ENCODE assay signal across 16 cellular contexts in the genomic region with DNA sequence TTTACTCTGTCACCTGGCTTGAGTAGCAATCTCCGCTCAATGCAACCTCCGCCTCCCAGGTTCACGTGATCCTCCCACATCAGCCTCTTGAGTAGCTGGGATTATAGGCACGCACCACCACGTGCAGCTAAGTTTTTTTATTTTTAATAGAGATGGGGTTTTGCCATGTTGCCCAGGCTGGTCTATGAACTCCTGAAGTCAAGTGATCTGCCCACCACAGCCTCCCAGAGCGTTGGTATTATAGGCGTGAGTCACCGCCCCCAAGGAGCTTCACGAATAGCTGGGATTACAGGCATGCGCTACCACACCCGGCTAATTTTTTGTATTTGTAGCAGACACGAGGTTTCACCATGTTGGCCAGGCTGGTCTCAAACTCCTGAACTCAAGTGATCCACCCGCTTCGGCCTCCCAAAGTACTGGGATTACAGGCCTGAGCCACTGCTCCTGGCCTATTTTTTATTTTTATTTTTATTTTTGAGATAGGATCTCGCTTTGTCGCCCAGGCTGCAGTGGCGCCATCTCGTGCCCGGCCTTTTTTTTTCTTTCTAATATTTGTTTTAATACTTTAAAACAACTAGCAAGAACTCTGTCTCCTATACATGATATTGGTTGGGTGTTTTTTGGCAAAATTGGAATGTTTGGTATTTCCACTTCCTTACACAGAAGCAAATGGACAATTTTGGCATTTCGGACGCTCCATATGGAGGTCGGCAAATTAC. TPM values are rescaled to one million over a fixed set of nuclear protein-coding genes. Genes with fewer than 3 reads are reported as not detected.
DNase-seq lines count a peak whose midpoint lies in the region; ATAC-seq and TF ChIP-seq lines count a peak whose summit lies in the region.
"Had no signal": no experiment of that assay in that cellular context is flagged by ENCODE, and none has a peak within 500 bp of the region (broad histone marks: within the 10 kb centered on the region; RNA-seq: fewer than 3 reads in every experiment).

No MANE protein-coding gene starts in this region.

- H3K4me3 ChIP-seq in Panc1 (ENCODE audit: low read depth in 2 of 2, low read length in 2 of 2), result peak overlapping the region in 1 of 2 experiments; percentile 18; a peak in 1 of 4 replicates
- H3K4me3 ChIP-seq in naive thymus-derived CD4-positive, alpha-beta T cell (ENCODE audit: low read length), result no peak overlapping the region
- H3K4me3 ChIP-seq: body of pancreas had no signal

- TF ChIP-seq POLR2A in erythroblast (IDR thresholded peaks at IDR 0.05; ENCODE audit: low read length), result no peak

- H3K27me3 Mint-ChIP-seq in stimulated activated naive CD8-positive, alpha-beta T cell treated with anti-CD3 and anti-CD28 coated beads, Interleukin-15, amount 100 ng/mL, for 72 hours, result peaks cover 6% of the 10 kb centered on the region
- peaks cover 0 to 21% (median 17%) of the 10 kb centered on the region in 5 donors for H3K27me3 Mint-ChIP-seq in naive thymus-derived CD4-positive, alpha-beta T cell
- H3K27me3 Mint-ChIP-seq: progenitor cell of endocrine pancreas had no signal

- no peaks in the 10 kb centered on the region for H3K27me3 ChIP-seq in Panc1 (ENCODE audit: control insufficient read depth, insufficient read depth, low read length)
- H3K27me3 ChIP-seq in naive thymus-derived CD4-positive, alpha-beta T cell (ENCODE audit: control insufficient read depth in 2 of 2, insufficient read depth in 2 of 2, low read length in 2 of 2), result no peaks in the 10 kb centered on the region
- H3K27me3 ChIP-seq: body of pancreas, transverse colon had no signal

- POLR2A ChIA-PET in Panc1 (lab: Charles Lee), result interaction anchor here (0.7 kb wide), 1 partner anchor 13 kb away, joined by 3 read pairs; no protein-coding TSS in a partner anchor
- POLR2A ChIA-PET in naive thymus-derived CD4-positive, alpha-beta T cell (lab: Charles Lee), result no interaction called here

- H3K27ac ChIP-seq in Panc1 (ENCODE audit: low read length), result no peak overlapping the region
- no peak overlapping the region for H3K27ac ChIP-seq in naive thymus-derived CD4-positive, alpha-beta T cell (ENCODE audit: low read depth, low read length)
- H3K27ac ChIP-seq: body of pancreas, GM23248, transverse colon had no signal

- ATAC-seq in stimulated activated naive CD8-positive, alpha-beta T cell treated with anti-CD3 and anti-CD28 coated beads, Interleukin-15, amount 100 ng/mL, for 72 hours, result no peak
- ATAC-seq in stimulated activated naive CD8-positive, alpha-beta T cell treated with anti-CD3 and anti-CD28 coated beads, Interleukin-15, Interleukin-2, amounts not matched to agents 100 U/mL and 50 U/mL, for 24 hours, result no peak
- ATAC-seq in Panc1 (peak; percentile 52; the same call in 1 of the 2 replicates), GM18519 (IDR thresholded peaks at IDR 0.05; ENCODE audit: low FRiP score, unreplicated experiment) (no peak)
- ATAC-seq in naive thymus-derived CD4-positive, alpha-beta T cell, result no peak

- peaks cover 0 to 9% (median 5%) of the 10 kb centered on the region in 5 donors for H3K36me3 Mint-ChIP-seq in naive thymus-derived CD4-positive, alpha-beta T cell

- BruUV-seq in Panc1 (replicated peaks; lab: Mats Ljungman, UMichigan), result no TSS peak

- H3K9me3 Mint-ChIP-seq in stimulated activated naive CD8-positive, alpha-beta T cell treated with anti-CD3 and anti-CD28 coated beads, Interleukin-15, amount 100 ng/mL, for 72 hours, result peaks cover 4 to 8% of the 10 kb centered on the region in 2 donors
- peaks cover 0 to 15% (median 9%) of the 10 kb centered on the region in 11 donors for H3K9me3 Mint-ChIP-seq in naive thymus-derived CD4-positive, alpha-beta T cell

- TF ChIP-seq CTCF in Panc1 (IDR thresholded peaks at IDR 0.05), result peak; percentile 86

- peaks cover 8% of the 10 kb centered on the region; the same call in 1 of the 2 replicates for H3K4me1 ChIP-seq in Panc1 (ENCODE audit: control insufficient read depth, insufficient read depth, low read length)
- H3K4me1 ChIP-seq in naive thymus-derived CD4-positive, alpha-beta T cell (ENCODE audit: control insufficient read depth in 2 of 2, insufficient read depth in 2 of 2, low read length in 2 of 2), result no peaks in the 10 kb centered on the region

- H3K36me3 ChIP-seq in Panc1 (ENCODE audit: control insufficient read depth, insufficient read depth, low read length), result no peaks in the 10 kb centered on the region
- no peaks in the 10 kb centered on the region for H3K36me3 ChIP-seq in naive thymus-derived CD4-positive, alpha-beta T cell (ENCODE audit: control insufficient read depth in 2 of 3, insufficient read depth in 3 of 3, low read length in 3 of 3)
- H3K36me3 ChIP-seq: transverse colon had no signal

- peak overlapping the region; percentile 12 to 84 for H3K4me3 Mint-ChIP-seq in stimulated activated naive CD8-positive, alpha-beta T cell treated with anti-CD3 and anti-CD28 coated beads, Interleukin-15, amount 100 ng/mL, for 72 hours
- H3K4me3 Mint-ChIP-seq in naive thymus-derived CD4-positive, alpha-beta T cell, result peak overlapping the region in 5 of 10 donors; percentile 10 to 83 (median 42)

- in situ Hi-C loops in Panc1 (cut with HindIII; ENCODE audit: low pct_unique_long_range_greater_than_20kb, low sequenced_read_pairs), result no loop called here

- intact Hi-C loops in Panc1 (cut with micrococcal nuclease; ENCODE audit: unreplicated experiment), result no loop called here
- intact Hi-C loops in naive thymus-derived CD4-positive, alpha-beta T cell (cut with micrococcal nuclease), result loop anchor here in 1 of 2 donors (10.0 kb wide), 2 partner anchors 485 to 695 kb away; no protein-coding TSS in a partner anchor

- no peak for DNase-seq in stimulated activated naive CD8-positive, alpha-beta T cell treated with anti-CD3 and anti-CD28 coated beads, Interleukin-15, amount 100 ng/mL, for 72 hours
- DNase-seq in stimulated activated naive CD8-positive, alpha-beta T cell treated with anti-CD3 and anti-CD28 coated beads, Interleukin-15, Interleukin-2, amounts not matched to agents 100 U/mL and 50 U/mL, for 24 hours, result no peak
- DNase-seq in Panc1 (ENCODE audit: low read depth, low spot score) (no peak), erythroblast (lab: John Stamatoyannopoulos, UW) (peak; percentile 7 to 9), AG08396 (ENCODE audit: low spot score) (no peak), foreskin melanocyte (no peak)
- DNase-seq in naive thymus-derived CD4-positive, alpha-beta T cell, result no peak
- DNase-seq: activated CD4-positive, CD25-positive, alpha-beta regulatory T cell treated with anti-CD3 and anti-CD28 coated beads, Interleukin-2, amount 50 U/mL, for 72 hours; effector CD8-positive, alpha-beta T cell; kidney; transverse colon had no signal

- H3K9me3 ChIP-seq in Panc1 (ENCODE audit: control insufficient read depth, insufficient read depth, low read depth, low read length), result no peaks in the 10 kb centered on the region
- H3K9me3 ChIP-seq in naive thymus-derived CD4-positive, alpha-beta T cell (ENCODE audit: control insufficient read depth in 2 of 3, low read length in 3 of 3), result no peaks in the 10 kb centered on the region
- H3K9me3 ChIP-seq: body of pancreas had no signal

- H3K4me1 Mint-ChIP-seq in stimulated activated naive CD8-positive, alpha-beta T cell treated with anti-CD3 and anti-CD28 coated beads, Interleukin-15, amount 100 ng/mL, for 72 hours, result peaks cover 9% of the 10 kb centered on the region
- peaks cover 4 to 14% (median 6%) of the 10 kb centered on the region in 7 donors for H3K4me1 Mint-ChIP-seq in naive thymus-derived CD4-positive, alpha-beta T cell

- CTCF ChIA-PET in Panc1 (lab: Charles Lee), result no interaction called here
- CTCF ChIA-PET in naive thymus-derived CD4-positive, alpha-beta T cell (lab: Charles Lee), result interaction anchor here (1.0 kb wide), 1 partner anchor 8 kb away, joined by 6 read pairs; no protein-coding TSS in a partner anchor

- no peak overlapping the region for H3K27ac Mint-ChIP-seq in stimulated activated naive CD8-positive, alpha-beta T cell treated with anti-CD3 and anti-CD28 coated beads, Interleukin-15, amount 100 ng/mL, for 72 hours
- H3K27ac Mint-ChIP-seq in naive thymus-derived CD4-positive, alpha-beta T cell, result no peak overlapping the region

RNA-seq across cellular contexts. Expression of a gene that starts 1.1 kb away (rescaled TPM):
- total RNA-seq in Panc1 (2021; ENCODE audit: unreplicated experiment), result not detected
- 0.42 TPM for polyA plus RNA-seq in Panc1 (2012; ENCODE audit: insufficient read length)
- total RNA-seq in naive thymus-derived CD4-positive, alpha-beta T cell, result 1 to 10 TPM in 2 of 5 experiments, under 1 TPM in 1, not detected in 2; 0.75 to 2.1 (median 1.2) TPM
- not detected for polyA plus RNA-seq in naive thymus-derived CD4-positive, alpha-beta T cell
- total RNA-seq: body of pancreas, GM23248, OCI-LY7, transverse colon had no signal

RNA-seq across cellular contexts. Expression of a gene that starts 48.2 kb away (rescaled TPM):
- total RNA-seq in Panc1 (2021; ENCODE audit: unreplicated experiment), result 18.1 TPM
- polyA plus RNA-seq in Panc1 (2012; ENCODE audit: insufficient read length), result 14.3 TPM
- total RNA-seq in naive thymus-derived CD4-positive, alpha-beta T cell, result 10 to 100 TPM; 23.0 to 31.8 (median 26.0) TPM
- 10 to 100 TPM; 16.0 to 17.9 TPM for polyA plus RNA-seq in naive thymus-derived CD4-positive, alpha-beta T cell

RNA-seq across cellular contexts. Expression of a gene that starts 58.1 kb away (rescaled TPM):
- 30.7 TPM for total RNA-seq in Panc1 (2021; ENCODE audit: unreplicated experiment)
- 7.9 TPM for polyA plus RNA-seq in Panc1 (2012; ENCODE audit: insufficient read length)
- total RNA-seq in naive thymus-derived CD4-positive, alpha-beta T cell, result 10 to 100 TPM in 1 of 5 experiments, 1 to 10 TPM in 4; 4.2 to 16.5 (median 5.4) TPM
- polyA plus RNA-seq in naive thymus-derived CD4-positive, alpha-beta T cell, result 1 to 10 TPM; 4.0 to 6.4 TPM

Comparison
In these comparisons a context has a peak if more than half of its experiments do, and no peak if none do; other contexts are left out.
1. DNase-seq: peak in erythroblast (2 of 2); none in stimulated activated naive CD8-positive, alpha-beta T cell treated with anti-CD3 and anti-CD28 coated beads, Interleukin-15, amount 100 ng/mL, for 72 hours (0 of 2), stimulated activated naive CD8-positive, alpha-beta T cell treated with anti-CD3 and anti-CD28 coated beads, Interleukin-15, Interleukin-2, amounts not matched to agents 100 U/mL and 50 U/mL, for 24 hours (single experiment), Panc1 (single experiment), AG08396 (single experiment), foreskin melanocyte (single experiment) and naive thymus-derived CD4-positive, alpha-beta T cell (0 of 9).